ENCODE assay signal across 21 cellular contexts in genomic region chrX:41516995-41517660, GRCh38.
A peak's percentile ranks its signal among the peaks of the same experiment; 100 is the strongest.
DNase-seq lines count a peak whose midpoint lies in the region; ATAC-seq, FAIRE-seq and TF ChIP-seq lines count a peak whose summit lies in the region.
"Had no signal": no experiment of that assay in that cellular context is flagged by ENCODE, and none has a peak within 500 bp of the region (broad histone marks: within the 10 kb centered on the region; RNA-seq: fewer than 3 reads in every experiment).

No MANE protein-coding gene starts in this region.

- no peak for TF ChIP-seq POLR2A in GM12891 (IDR thresholded peaks at IDR 0.05; ENCODE audit: low read depth, low read length)

- no CpG with 5 or more reads among the region's 4 CpGs for WGBS in mesendoderm (ENCODE audit: extremely low coverage, insufficient coverage, low lambda C conversion rate)

- H3K4me3 ChIP-seq in mesendoderm (ENCODE audit: low read length): no peak overlapping the region
- H3K4me3 ChIP-seq: esophagus muscularis mucosa, right atrium auricular region had no signal

- H3K79me2 ChIP-seq in mesendoderm (ENCODE audit: control insufficient read depth, insufficient read depth, low read length): no peaks in the 10 kb centered on the region

- no peak overlapping the region for H4K8ac ChIP-seq in mesendoderm (ENCODE audit: low read depth, low read length)

- ATAC-seq in GM19035 (IDR thresholded peaks at IDR 0.05; ENCODE audit: unreplicated experiment): no peak
- ATAC-seq: HCT116, left lobe of liver had no signal

- H2AK5ac ChIP-seq in mesendoderm (ENCODE audit: low read length): no peak overlapping the region

- H3K4me2 ChIP-seq in mesendoderm (ENCODE audit: low read length): no peak overlapping the region

- H3K27ac ChIP-seq in angular gyrus (ENCODE audit: low read depth, low read length) (peak overlapping the region; percentile 70), mesendoderm (ENCODE audit: low read depth, low read length) (no peak overlapping the region)
- H3K27ac ChIP-seq: esophagus muscularis mucosa, right atrium auricular region had no signal

- no peak overlapping the region for H2BK15ac ChIP-seq in mesendoderm (replicated peaks; ENCODE audit: low read depth)

- no peaks in the 10 kb centered on the region for H3K79me1 ChIP-seq in mesendoderm (ENCODE audit: low read length)

- peak; percentile 43 for DNase-seq in Ammon's horn (ENCODE audit: low spot score)
- no peak for DNase-seq in GM12891 (ENCODE audit: insufficient read length, low spot score)
- peak; percentile 37 for DNase-seq in mesendoderm
- DNase-seq in DMS53 treated with DMSO at 0.1 percent for 48 hours (lab: John Stamatoyannopoulos, UW; ENCODE audit: unreplicated experiment): no peak
- no peak for DNase-seq in HuH-7.5 (ENCODE audit: low spot score)
- DNase-seq in activated CD4-positive, alpha-beta T cell treated with anti-CD3 and anti-CD28 coated beads, Interleukin-2, amount 50 U/mL, for 4 hours: no peak
- DNase-seq: BE2C; Calu3; effector memory CD4-positive, alpha-beta T cell; foreskin melanocyte; immature natural killer cell; NCI-H1417; NCI-H510A; SHP77 treated with DMSO at 0.1 percent for 48 hours had no signal

- H3K27me3 ChIP-seq in mesendoderm (ENCODE audit: insufficient read depth, low read length, poor library complexity): no peaks in the 10 kb centered on the region
- H3K27me3 ChIP-seq: BE2C, esophagus muscularis mucosa, right atrium auricular region had no signal

- peak; percentile 58 for FAIRE-seq in GM12891 (lab: Jason Lieb, UNC)
- FAIRE-seq: GM12892 had no signal

- no peak overlapping the region for H3K56ac ChIP-seq in mesendoderm (ENCODE audit: low read length)

- H2BK5ac ChIP-seq in mesendoderm (ENCODE audit: low read length): no peak overlapping the region

- H2BK120ac ChIP-seq in mesendoderm (ENCODE audit: low read depth, low read length): no peak overlapping the region

- no peak overlapping the region for H3K23ac ChIP-seq in mesendoderm (ENCODE audit: low read length)

- H3K4ac ChIP-seq in mesendoderm (ENCODE audit: low read depth, low read length): no peak overlapping the region

- H4K5ac ChIP-seq in mesendoderm (ENCODE audit: low read length): no peak overlapping the region

- H3K18ac ChIP-seq in mesendoderm (ENCODE audit: low read length): no peak overlapping the region

- H3K4me1 ChIP-seq in mesendoderm (ENCODE audit: control insufficient read depth, low read depth, low read length): no peaks in the 10 kb centered on the region
- H3K4me1 ChIP-seq: BE2C, esophagus muscularis mucosa, right atrium auricular region had no signal

- H3K9ac ChIP-seq in mesendoderm (ENCODE audit: low read length): no peak overlapping the region

- H3K36me3 ChIP-seq in mesendoderm (ENCODE audit: control insufficient read depth, insufficient read depth, low read length): no peaks in the 10 kb centered on the region
- H3K36me3 ChIP-seq: BE2C, esophagus muscularis mucosa, right atrium auricular region had no signal

TF ChIP-seq in GM12891, 5 proteins besides CTCF, POLR2A, EP300 and RAD21:
- TF ChIP-seq POLR2AphosphoS5 (IDR thresholded peaks at IDR 0.05; ENCODE audit: low read depth, low read length): no peak
- TF ChIP-seq SPI1 (IDR thresholded peaks at IDR 0.05; ENCODE audit: low read depth, low read length): no peak
- TF ChIP-seq POU2F2 (IDR thresholded peaks at IDR 0.05; ENCODE audit: low read depth, low read length): no peak
- TF ChIP-seq TAF1 (IDR thresholded peaks at IDR 0.05; ENCODE audit: low read depth, low read length): no peak
- TF ChIP-seq PAX5 (IDR thresholded peaks at IDR 0.05; ENCODE audit: insufficient read depth, low read length, severe bottlenecking): no peak

Comparison
In these comparisons a context has a peak if more than half of its experiments do, and no peak if none do; other contexts are left out.
1. DNase-seq: peak in Ammon's horn (single experiment) and mesendoderm (single experiment); none in GM12891 (single experiment), DMS53 treated with DMSO at 0.1 percent for 48 hours (single experiment), HuH-7.5 (single experiment) and activated CD4-positive, alpha-beta T cell treated with anti-CD3 and anti-CD28 coated beads, Interleukin-2, amount 50 U/mL, for 4 hours (0 of 2).